In the genomic region with DNA sequence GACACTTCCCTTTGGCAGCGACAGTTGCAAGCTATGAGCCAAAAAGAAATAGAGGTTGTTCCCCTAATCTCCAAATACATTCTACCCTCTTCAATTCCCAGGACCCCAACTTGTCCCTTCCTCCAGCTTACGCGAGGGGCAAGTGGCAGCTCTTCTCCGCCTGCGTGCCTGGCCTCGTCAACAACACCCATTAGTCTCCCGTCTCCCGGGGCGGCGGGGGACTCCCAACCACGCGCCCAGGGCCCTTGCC, we compare ENCODE assay signal across 8 cellular contexts. TPM values are rescaled to one million over a fixed set of nuclear protein-coding genes. Genes with fewer than 3 reads are reported as not detected.
DNase-seq lines count a peak whose midpoint lies in the region; ATAC-seq and TF ChIP-seq lines count a peak whose summit lies in the region.

No MANE protein-coding gene starts in this region.

- TF ChIP-seq CTCF in right atrium auricular region (IDR thresholded peaks at IDR 0.05) (no peak), cardiac fibroblast (IDR thresholded peaks at IDR 0.05; ENCODE audit: low read depth, low read length) (no peak)

- peaks cover 0 to 26% of the 10 kb centered on the region in 2 donors for H3K4me1 ChIP-seq in right atrium auricular region
- H3K4me1 ChIP-seq in aorta (ENCODE audit: control insufficient read depth in 1 of 2, insufficient read depth in 2 of 2, low read length in 2 of 2), result peaks cover 0 to 2% of the 10 kb centered on the region in 2 donors

- H3K27me3 ChIP-seq in right atrium auricular region (no peaks in the 10 kb centered on the region), aorta (ENCODE audit: control insufficient read depth in 1 of 2, insufficient read depth in 2 of 2, low read length in 1 of 2) (no peaks in the 10 kb centered on the region)

- intact Hi-C loops in cardiac septum (cut with DNase I), result loop anchor here (10.0 kb wide), 1 partner anchor 855 kb away; no protein-coding TSS in a partner anchor
- intact Hi-C loops in aorta (cut with DNase I), result no loop called here

- ATAC-seq in aorta (ENCODE audit: low FRiP score) (no peak), GM19452 (IDR thresholded peaks at IDR 0.05; ENCODE audit: unreplicated experiment) (no peak), GM21381 (IDR thresholded peaks at IDR 0.05; ENCODE audit: unreplicated experiment) (no peak)

- peak overlapping the region; percentile 86 to 95 for H3K27ac ChIP-seq in right atrium auricular region
- peak overlapping the region; percentile 77 to 94 for H3K27ac ChIP-seq in aorta (ENCODE audit: low read depth in 1 of 2, low read length in 2 of 2)

- H3K4me3 ChIP-seq in right atrium auricular region, result peak overlapping the region; percentile 59 to 68
- peak overlapping the region; percentile 46 to 75 for H3K4me3 ChIP-seq in cardiac fibroblast (replicated peaks in 1 of 2; ENCODE audit: low read depth in 2 of 2, low read length in 2 of 2)
- H3K4me3 ChIP-seq in aorta (ENCODE audit: low read length in 2 of 2), result peak overlapping the region; percentile 100

- 1 to 2% methylated on average over 12 of the region's 12 CpGs for WGBS in aorta, 2 donors

- no peaks in the 10 kb centered on the region for H3K36me3 ChIP-seq in right atrium auricular region
- H3K36me3 ChIP-seq in aorta (ENCODE audit: control insufficient read depth in 1 of 2, insufficient read depth in 2 of 2, low read length in 1 of 2), result no peaks in the 10 kb centered on the region

- H3K9me3 ChIP-seq in right atrium auricular region, result no peaks in the 10 kb centered on the region
- no peaks in the 10 kb centered on the region for H3K9me3 ChIP-seq in aorta (ENCODE audit: control insufficient read depth, low read length)

- DNase-seq in right atrium auricular region (ENCODE audit: low spot score) (no peak), cardiac septum (ENCODE audit: low spot score) (no peak), cardiac fibroblast (ENCODE audit: low read depth in 2 of 2) (peak in 1 of 2 donors; percentile 45), midbrain (lab: John Stamatoyannopoulos, UW) (peak; percentile 71), aorta (no peak), NCI-H82 (lab: John Stamatoyannopoulos, UW) (no peak)

RNA-seq across cellular contexts. Expression of a gene that starts 0.5 kb away (rescaled TPM):
- 10 to 100 TPM; 48.3 to 57.3 TPM for total RNA-seq in right atrium auricular region
- 41.0 TPM for total RNA-seq in cardiac septum
- total RNA-seq in aorta, result 10 to 100 TPM; 50.7 to 56.2 TPM
- 10 to 100 TPM; 52.3 to 66.6 TPM for polyA plus RNA-seq in aorta
